ENCODE assay signal across 18 cellular contexts in the genomic region with DNA sequence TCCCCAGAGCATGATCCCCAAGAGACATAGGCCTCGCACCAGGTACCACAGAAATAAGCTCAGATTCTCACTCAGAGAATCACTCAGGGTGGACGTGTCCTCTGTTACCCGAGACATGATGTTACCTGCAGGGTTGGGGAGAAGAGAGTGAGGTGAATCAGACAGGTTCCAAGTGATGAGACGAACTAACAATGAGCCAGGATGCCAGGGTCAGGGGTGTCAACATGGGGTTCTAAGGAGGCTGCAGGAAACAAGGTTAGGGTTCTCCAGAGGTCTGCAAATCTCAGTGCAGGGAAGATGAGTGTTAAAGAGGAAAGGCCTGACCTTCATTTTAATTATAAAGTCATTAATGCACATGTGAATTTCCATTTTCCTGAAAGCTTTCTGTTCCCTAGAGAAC. TPM values are rescaled to one million over a fixed set of nuclear protein-coding genes. Genes with fewer than 3 reads are reported as not detected.
DNase-seq lines count a peak whose midpoint lies in the region; ATAC-seq, FAIRE-seq and TF ChIP-seq lines count a peak whose summit lies in the region.
"Had no signal": no experiment of that assay in that cellular context is flagged by ENCODE, and none has a peak within 500 bp of the region (broad histone marks: within the 10 kb centered on the region; RNA-seq: fewer than 3 reads in every experiment).

No MANE protein-coding gene starts in this region.

- no peak overlapping the region for H3K27ac ChIP-seq in BLaER1
- no peak overlapping the region for H3K27ac ChIP-seq in left lung
- H3K27ac ChIP-seq: C4-2B, parathyroid adenoma, suprapubic skin had no signal

- TF ChIP-seq CTCF in GM06990 (IDR thresholded peaks at IDR 0.05; ENCODE audit: insufficient read depth, low read length, poor library complexity, severe bottlenecking): no peak
- no peak for TF ChIP-seq CTCF in natural killer cell (IDR thresholded peaks at IDR 0.05)
- TF ChIP-seq CTCF in left lung (IDR thresholded peaks at IDR 0.05): no peak

- H3K4me3 ChIP-seq in BLaER1 (no peak overlapping the region), GM06990 (replicated peaks; ENCODE audit: low read depth, low read length) (peak overlapping the region; percentile 96), left lung (peak overlapping the region in 1 of 2 donors; percentile 94)

- DNase-seq in GM06990 (ENCODE audit: extremely low read depth, insufficient read length) (no peak), natural killer cell (no peak), 8988T (no peak), left lung (no peak), GM19239 (ENCODE audit: insufficient read length, low spot score) (no peak)
- DNase-seq in activated naive CD8-positive, alpha-beta T cell treated with anti-CD3 and anti-CD28 coated beads for 36 hours: no peak
- DNase-seq: activated CD4-positive, CD25-positive, alpha-beta regulatory T cell; caudate nucleus; midbrain; NCI-H1694 treated with DMSO at 0.1 percent for 48 hours; NCI-H510A treated with DMSO at 0.1 percent for 48 hours had no signal

- intact Hi-C loops in natural killer cell (cut with micrococcal nuclease): loop anchor here (5.0 kb wide), 1 partner anchor 351 kb away; a partner anchor contains a TSS
- intact Hi-C loops in left lung (cut with DNase I): no loop called here

- FAIRE-seq in GM19239 (lab: Jason Lieb, UNC): no peak
- FAIRE-seq: GM12891, islet of Langerhans had no signal

- H3K4me3 Mint-ChIP-seq in activated naive CD8-positive, alpha-beta T cell treated with anti-CD3 and anti-CD28 coated beads for 36 hours: peak overlapping the region; percentile 99
- H3K4me3 Mint-ChIP-seq in natural killer cell: peak overlapping the region; percentile 99

- peaks cover 56% of the 10 kb centered on the region for H3K4me1 ChIP-seq in BLaER1
- H3K4me1 ChIP-seq in left lung: peaks cover 11 to 79% of the 10 kb centered on the region in 2 donors

- peaks cover 56% of the 10 kb centered on the region for H3K36me3 ChIP-seq in BLaER1
- H3K36me3 ChIP-seq in GM06990 (ENCODE audit: control insufficient read depth, insufficient read depth, low read length): peaks cover 46% of the 10 kb centered on the region
- H3K36me3 ChIP-seq in left lung: peaks cover 0 to 62% of the 10 kb centered on the region in 2 donors

- H3K4me2 ChIP-seq in BLaER1: peak overlapping the region; percentile 93

- no peaks in the 10 kb centered on the region for H3K27me3 Mint-ChIP-seq in activated naive CD8-positive, alpha-beta T cell treated with anti-CD3 and anti-CD28 coated beads for 36 hours
- H3K27me3 Mint-ChIP-seq in natural killer cell (ENCODE audit: low read depth in 2 of 2): no peaks in the 10 kb centered on the region

- no peaks in the 10 kb centered on the region for H3K9me3 Mint-ChIP-seq in activated naive CD8-positive, alpha-beta T cell treated with anti-CD3 and anti-CD28 coated beads for 36 hours
- no peaks in the 10 kb centered on the region for H3K9me3 Mint-ChIP-seq in natural killer cell

- H3K36me3 Mint-ChIP-seq in activated naive CD8-positive, alpha-beta T cell treated with anti-CD3 and anti-CD28 coated beads for 36 hours: peaks cover 88% of the 10 kb centered on the region
- H3K36me3 Mint-ChIP-seq in natural killer cell: peaks cover 40% of the 10 kb centered on the region

- peak overlapping the region; percentile 100 for H3K27ac Mint-ChIP-seq in activated naive CD8-positive, alpha-beta T cell treated with anti-CD3 and anti-CD28 coated beads for 36 hours
- peak overlapping the region; percentile 100 for H3K27ac Mint-ChIP-seq in natural killer cell

- H3K9ac ChIP-seq in BLaER1: 0 out of 2 replicates have a peak overlapping the region, but pooled peaks have one; percentile 15
- H3K9ac ChIP-seq: parathyroid adenoma had no signal

- no peak for ATAC-seq in natural killer cell
- no peak for ATAC-seq in GM19328 (IDR thresholded peaks at IDR 0.05; ENCODE audit: unreplicated experiment)
- no peak for ATAC-seq in left lung

- H4K20me1 ChIP-seq in BLaER1: no peaks in the 10 kb centered on the region; the same call in 1 of the 2 replicates

- H3K9me3 ChIP-seq in BLaER1: no peaks in the 10 kb centered on the region; the same call in 1 of the 2 replicates
- H3K9me3 ChIP-seq in left lung: no peaks in the 10 kb centered on the region
- H3K9me3 ChIP-seq: suprapubic skin had no signal

- H3K27me3 ChIP-seq in BLaER1: no peaks in the 10 kb centered on the region
- H3K27me3 ChIP-seq in GM06990 (replicated peaks; ENCODE audit: control insufficient read depth, insufficient read depth, low read length): no peaks in the 10 kb centered on the region
- no peaks in the 10 kb centered on the region for H3K27me3 ChIP-seq in left lung
- H3K27me3 ChIP-seq: suprapubic skin had no signal

- peaks cover 60% of the 10 kb centered on the region for H3K4me1 Mint-ChIP-seq in activated naive CD8-positive, alpha-beta T cell treated with anti-CD3 and anti-CD28 coated beads for 36 hours
- H3K4me1 Mint-ChIP-seq in natural killer cell: peaks cover 80 to 91% of the 10 kb centered on the region in 2 donors

RNA-seq across cellular contexts. Expression of a gene that starts 2.5 kb away (rescaled TPM):
- total RNA-seq in activated naive CD8-positive, alpha-beta T cell treated with anti-CD3 and anti-CD28 coated beads for 36 hours: 100 to 1,000 TPM; 337 to 356 TPM
- total RNA-seq in natural killer cell: 100 to 1,000 TPM; 134 to 193 (median 179) TPM
- 10 to 100 TPM; 79.3 to 99.2 TPM for total RNA-seq in left lung

RNA-seq across cellular contexts. Expression of a gene that starts 3.0 kb away (rescaled TPM):
- 100 to 1,000 TPM; 315 to 316 TPM for total RNA-seq in activated naive CD8-positive, alpha-beta T cell treated with anti-CD3 and anti-CD28 coated beads for 36 hours
- 100 to 1,000 TPM; 112 to 190 (median 182) TPM for total RNA-seq in natural killer cell
- 10 to 100 TPM; 50.0 to 67.9 TPM for total RNA-seq in left lung

RNA-seq across cellular contexts. Expression of a gene that starts 7.2 kb away (rescaled TPM):
- total RNA-seq in activated naive CD8-positive, alpha-beta T cell treated with anti-CD3 and anti-CD28 coated beads for 36 hours: 100 to 1,000 TPM; 385 to 393 TPM
- total RNA-seq in natural killer cell (100 to 1,000 TPM; 160 to 170 (median 161) TPM), left lung (100 to 1,000 TPM in 1 of 2 donors, 10 to 100 TPM in 1; 93.6 to 122 TPM)

RNA-seq across cellular contexts. Expression of a gene that starts 12.5 kb away (rescaled TPM):
- 100 to 1,000 TPM; 216 to 226 TPM for total RNA-seq in activated naive CD8-positive, alpha-beta T cell treated with anti-CD3 and anti-CD28 coated beads for 36 hours
- total RNA-seq in natural killer cell (100 to 1,000 TPM; 162 to 221 (median 209) TPM), left lung (10 to 100 TPM; 75.9 to 90.0 TPM)

RNA-seq across cellular contexts. Expression of a gene that starts 34.2 kb away (rescaled TPM):
- total RNA-seq in activated naive CD8-positive, alpha-beta T cell treated with anti-CD3 and anti-CD28 coated beads for 36 hours: 1 to 10 TPM; 1.9 to 2.1 TPM
- total RNA-seq in natural killer cell: 10 to 100 TPM in 2 of 3 donors, 1 to 10 TPM in 1; 4.2 to 13.7 (median 10.4) TPM
- total RNA-seq in left lung: 1 to 10 TPM; 1.5 to 2.8 TPM
